28 cellular contexts compared by ENCODE assay signal in the genomic region with DNA sequence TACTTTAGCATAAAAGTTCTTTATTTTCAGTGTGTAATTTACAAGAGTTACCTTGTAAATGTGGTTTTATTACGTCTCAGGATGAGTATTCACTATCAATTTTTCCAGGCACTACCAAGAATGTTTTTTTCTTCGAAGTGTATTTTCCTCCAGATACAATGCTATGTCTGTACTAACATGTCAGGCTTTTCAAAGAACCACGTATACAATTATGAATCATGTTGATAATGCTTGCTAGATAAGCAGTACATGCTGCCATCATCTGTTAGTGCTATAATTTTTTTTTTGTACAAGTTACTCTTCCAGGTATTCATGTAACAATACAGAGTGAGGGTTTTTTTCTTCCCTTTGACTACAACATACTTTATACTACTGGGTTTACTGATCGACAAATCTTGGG. TPM values are rescaled to one million over a fixed set of nuclear protein-coding genes. Genes with fewer than 3 reads are reported as not detected.
A peak's percentile ranks its signal among the peaks of the same experiment; 100 is the strongest.
DNase-seq lines count a peak whose midpoint lies in the region; ATAC-seq and TF ChIP-seq lines count a peak whose summit lies in the region.
"Had no signal": no experiment of that assay in that cellular context is flagged by ENCODE, and none has a peak within 500 bp of the region (broad histone marks: within the 10 kb centered on the region; RNA-seq: fewer than 3 reads in every experiment).

No MANE protein-coding gene starts in this region.

- DNase-seq in activated T-cell treated with anti-CD3 and anti-CD28 coated beads, Interleukin-2, amount 50 U/mL, for 4 hours = no peak
- no peak for DNase-seq in activated T-cell treated with anti-CD3 and anti-CD28 coated beads, Interleukin-2, amount 50 U/mL, for 1 hour
- DNase-seq in activated CD4-positive, alpha-beta memory T cell treated with anti-CD3 and anti-CD28 coated beads for 36 hours = no peak
- no peak for DNase-seq in activated T-helper 2 cell treated with anti-CD3 and anti-CD28 coated beads, Interferon-gamma antibody, Interleukin-2, Interleukin-4, amounts not matched to agents 10 μg/mL and 5 μg/mL and 100 μg/mL, durations not matched to agents 14 hours and 24 hours and 36 hours (ENCODE audit: low spot score)
- DNase-seq in foreskin keratinocyte (peak; percentile 19 to 43), HuH-7.5 (ENCODE audit: low spot score) (no peak)
- DNase-seq: C1 segment of cervical spinal cord; CD8-positive, alpha-beta memory T cell; DMS 273 treated with DMSO at 0.1 percent for 48 hours; DMS79; EL; GDM1; H9; KBM-7; MV-4-11; NCI-H1105 treated with DMSO at 0.1 percent for 48 hours; NCI-H146; NCI-H1930; NCI-H2107; NCI-H446 treated with DMSO at 0.1 percent for 48 hours; NCI-H526; NCI-H82; NK-92 treated with Interleukin-12 subunit alpha and Interleukin-12 subunit beta, amount 100 ng/mL, for 24 hours; PC-3 had no signal

- no peaks in the 10 kb centered on the region for H3K27me3 Mint-ChIP-seq in activated T-cell treated with anti-CD3 and anti-CD28 coated beads, Interleukin-2, amount 50 U/mL, for 4 hours (ENCODE audit: low read depth)
- H3K27me3 Mint-ChIP-seq in activated CD4-positive, alpha-beta memory T cell treated with anti-CD3 and anti-CD28 coated beads for 36 hours = no peaks in the 10 kb centered on the region
- H3K27me3 Mint-ChIP-seq in activated T-helper 2 cell treated with anti-CD3 and anti-CD28 coated beads, Interferon-gamma antibody, Interleukin-2, Interleukin-4, amounts not matched to agents 10 μg/mL and 5 μg/mL and 100 μg/mL, durations not matched to agents 14 hours and 24 hours and 36 hours (ENCODE audit: low read depth) = no peaks in the 10 kb centered on the region
- H3K27me3 Mint-ChIP-seq: CD8-positive, alpha-beta memory T cell had no signal

- CTCF ChIA-PET in activated CD4-positive, alpha-beta memory T cell treated with anti-CD3 and anti-CD28 coated beads for 36 hours (lab: Charles Lee) = no interaction called here

- no peaks in the 10 kb centered on the region for H3K4me1 ChIP-seq in foreskin keratinocyte

- H3K9me3 Mint-ChIP-seq in activated T-cell treated with anti-CD3 and anti-CD28 coated beads, Interleukin-2, amount 50 U/mL, for 4 hours = no peaks in the 10 kb centered on the region
- H3K9me3 Mint-ChIP-seq in activated CD4-positive, alpha-beta memory T cell treated with anti-CD3 and anti-CD28 coated beads for 36 hours = no peaks in the 10 kb centered on the region
- no peaks in the 10 kb centered on the region for H3K9me3 Mint-ChIP-seq in activated T-helper 2 cell treated with anti-CD3 and anti-CD28 coated beads, Interferon-gamma antibody, Interleukin-2, Interleukin-4, amounts not matched to agents 10 μg/mL and 5 μg/mL and 100 μg/mL, durations not matched to agents 14 hours and 24 hours and 36 hours
- H3K9me3 Mint-ChIP-seq: CD8-positive, alpha-beta memory T cell; GM23338; H9 had no signal

- peaks cover 10% of the 10 kb centered on the region for H3K4me1 Mint-ChIP-seq in activated T-cell treated with anti-CD3 and anti-CD28 coated beads, Interleukin-2, amount 50 U/mL, for 4 hours (ENCODE audit: low read depth)
- peaks cover 24% of the 10 kb centered on the region for H3K4me1 Mint-ChIP-seq in activated CD4-positive, alpha-beta memory T cell treated with anti-CD3 and anti-CD28 coated beads for 36 hours (ENCODE audit: low read depth)
- H3K4me1 Mint-ChIP-seq in activated T-helper 2 cell treated with anti-CD3 and anti-CD28 coated beads, Interferon-gamma antibody, Interleukin-2, Interleukin-4, amounts not matched to agents 10 μg/mL and 5 μg/mL and 100 μg/mL, durations not matched to agents 14 hours and 24 hours and 36 hours (ENCODE audit: low read depth) = peaks cover 31% of the 10 kb centered on the region
- H3K4me1 Mint-ChIP-seq: GM23338, H9 had no signal

- H3K4me3 Mint-ChIP-seq in activated T-cell treated with anti-CD3 and anti-CD28 coated beads, Interleukin-2, amount 50 U/mL, for 4 hours = no peak overlapping the region
- H3K4me3 Mint-ChIP-seq in activated CD4-positive, alpha-beta memory T cell treated with anti-CD3 and anti-CD28 coated beads for 36 hours = no peak overlapping the region
- no peak overlapping the region for H3K4me3 Mint-ChIP-seq in activated T-helper 2 cell treated with anti-CD3 and anti-CD28 coated beads, Interferon-gamma antibody, Interleukin-2, Interleukin-4, amounts not matched to agents 10 μg/mL and 5 μg/mL and 100 μg/mL, durations not matched to agents 14 hours and 24 hours and 36 hours (ENCODE audit: low read depth)
- H3K4me3 Mint-ChIP-seq: CD8-positive, alpha-beta memory T cell; GM23338; H9 had no signal

- TF ChIP-seq CTCF in foreskin keratinocyte (conservative IDR thresholded peaks at IDR 0.05) = peak; percentile 24

- peak; percentile 36 to 71 for ATAC-seq in activated T-cell treated with anti-CD3 and anti-CD28 coated beads, Interleukin-2, amount 50 U/mL, for 4 hours
- ATAC-seq in foreskin keratinocyte (no peak), esophagus mucosa (no peak)
- ATAC-seq: GM12878, GM23338, HepG2, PC-3 had no signal

- peaks cover 29% of the 10 kb centered on the region for H3K36me3 Mint-ChIP-seq in activated T-cell treated with anti-CD3 and anti-CD28 coated beads, Interleukin-2, amount 50 U/mL, for 4 hours (ENCODE audit: insufficient read depth)
- H3K36me3 Mint-ChIP-seq in activated CD4-positive, alpha-beta memory T cell treated with anti-CD3 and anti-CD28 coated beads for 36 hours = peaks cover 23% of the 10 kb centered on the region
- peaks cover 50% of the 10 kb centered on the region for H3K36me3 Mint-ChIP-seq in activated T-helper 2 cell treated with anti-CD3 and anti-CD28 coated beads, Interferon-gamma antibody, Interleukin-2, Interleukin-4, amounts not matched to agents 10 μg/mL and 5 μg/mL and 100 μg/mL, durations not matched to agents 14 hours and 24 hours and 36 hours (ENCODE audit: low read depth)

- intact Hi-C loops in activated CD4-positive, alpha-beta memory T cell treated with anti-CD3 and anti-CD28 coated beads for 36 hours (cut with micrococcal nuclease) = no loop called here
- intact Hi-C loops in activated T-helper 2 cell treated with anti-CD3 and anti-CD28 coated beads, Interferon-gamma antibody, Interleukin-2, Interleukin-4, amounts not matched to agents 10 μg/mL and 5 μg/mL and 100 μg/mL, durations not matched to agents 14 hours and 24 hours and 36 hours (cut with micrococcal nuclease) = no loop called here

- POLR2A ChIA-PET in activated CD4-positive, alpha-beta memory T cell treated with anti-CD3 and anti-CD28 coated beads for 36 hours (lab: Charles Lee) = no interaction called here

- no peaks in the 10 kb centered on the region for H3K27me3 ChIP-seq in foreskin keratinocyte

- H3K27ac Mint-ChIP-seq in activated CD4-positive, alpha-beta memory T cell treated with anti-CD3 and anti-CD28 coated beads for 36 hours = peak overlapping the region; percentile 56
- peak overlapping the region; percentile 33 for H3K27ac Mint-ChIP-seq in activated T-helper 2 cell treated with anti-CD3 and anti-CD28 coated beads, Interferon-gamma antibody, Interleukin-2, Interleukin-4, amounts not matched to agents 10 μg/mL and 5 μg/mL and 100 μg/mL, durations not matched to agents 14 hours and 24 hours and 36 hours
- H3K27ac Mint-ChIP-seq: GM23338 had no signal

- no peak overlapping the region for H3K27ac ChIP-seq in foreskin keratinocyte

RNA-seq across cellular contexts. Expression of gene KANSL2, which starts 5.6 kb away (rescaled TPM):
- total RNA-seq in activated T-cell treated with anti-CD3 and anti-CD28 coated beads, Interleukin-2, amount 50 U/mL, for 4 hours = 10 to 100 TPM; 47.9 to 68.1 (median 68.0) TPM
- total RNA-seq in activated CD4-positive, alpha-beta memory T cell treated with anti-CD3 and anti-CD28 coated beads for 36 hours = 10 to 100 TPM; 45.7 to 48.4 TPM
- 59.5 and 62.7 TPM in 2 replicates for total RNA-seq in activated T-helper 2 cell treated with anti-CD3 and anti-CD28 coated beads, Interferon-gamma antibody, Interleukin-2, Interleukin-4, amounts not matched to agents 10 μg/mL and 5 μg/mL and 100 μg/mL, durations not matched to agents 14 hours and 24 hours and 36 hours
- total RNA-seq in foreskin keratinocyte (29.1 and 31.1 TPM in 2 replicates), esophagus mucosa (23.3 TPM)
- polyA plus RNA-seq in foreskin keratinocyte = 21.0 and 26.5 TPM in 2 replicates

RNA-seq across cellular contexts. Expression of gene CCNT1, which starts 28.9 kb away (rescaled TPM):
- total RNA-seq in activated T-cell treated with anti-CD3 and anti-CD28 coated beads, Interleukin-2, amount 50 U/mL, for 4 hours = 10 to 100 TPM; 33.7 to 37.7 (median 35.9) TPM
- total RNA-seq in activated CD4-positive, alpha-beta memory T cell treated with anti-CD3 and anti-CD28 coated beads for 36 hours = 10 to 100 TPM; 66.2 to 73.3 TPM
- total RNA-seq in activated T-helper 2 cell treated with anti-CD3 and anti-CD28 coated beads, Interferon-gamma antibody, Interleukin-2, Interleukin-4, amounts not matched to agents 10 μg/mL and 5 μg/mL and 100 μg/mL, durations not matched to agents 14 hours and 24 hours and 36 hours = 70.2 and 71.9 TPM in 2 replicates
- total RNA-seq in foreskin keratinocyte (23.8 and 25.5 TPM in 2 replicates), esophagus mucosa (17.9 TPM)
- 3.6 and 4.7 TPM in 2 replicates for polyA plus RNA-seq in foreskin keratinocyte

Comparison
In these comparisons a context has a peak if more than half of its experiments do, and no peak if none do; other contexts are left out.
1. ATAC-seq: peak in activated T-cell treated with anti-CD3 and anti-CD28 coated beads, Interleukin-2, amount 50 U/mL, for 4 hours (2 of 2); none in foreskin keratinocyte (single experiment) and esophagus mucosa (single experiment).
2. DNase-seq: peak in foreskin keratinocyte (2 of 2); none in activated T-cell treated with anti-CD3 and anti-CD28 coated beads, Interleukin-2, amount 50 U/mL, for 4 hours (single experiment), activated T-cell treated with anti-CD3 and anti-CD28 coated beads, Interleukin-2, amount 50 U/mL, for 1 hour (single experiment), activated CD4-positive, alpha-beta memory T cell treated with anti-CD3 and anti-CD28 coated beads for 36 hours (single experiment), activated T-helper 2 cell treated with anti-CD3 and anti-CD28 coated beads, Interferon-gamma antibody, Interleukin-2, Interleukin-4, amounts not matched to agents 10 μg/mL and 5 μg/mL and 100 μg/mL, durations not matched to agents 14 hours and 24 hours and 36 hours (single experiment) and HuH-7.5 (single experiment).